ENCODE assay signal across 8 cellular contexts in genomic region chr1:14968251-14968812, GRCh38.
DNase-seq lines count a peak whose midpoint lies in the region; ATAC-seq and TF ChIP-seq lines count a peak whose summit lies in the region.

No MANE protein-coding gene starts in this region.

- H3K4me3 Mint-ChIP-seq in activated CD4-positive, alpha-beta T cell treated with anti-CD3 and anti-CD28 coated beads for 36 hours, result no peak overlapping the region

- H3K27ac Mint-ChIP-seq in activated CD4-positive, alpha-beta T cell treated with anti-CD3 and anti-CD28 coated beads for 36 hours, result no peak overlapping the region

- CTCF ChIA-PET in activated CD4-positive, alpha-beta T cell treated with anti-CD3 and anti-CD28 coated beads for 36 hours (lab: Charles Lee), result no interaction called here

- DNase-seq in EL (peak; percentile 94), amniotic epithelial cell (ENCODE audit: low read depth) (peak; percentile 71), head of caudate nucleus (peak; percentile 21 to 90 (median 66)), psoas muscle (peak; percentile 67 to 75), LoVo (ENCODE audit: low spot score) (no peak), GDM1 (lab: John Stamatoyannopoulos, UW) (no peak)
- DNase-seq in activated CD4-positive, alpha-beta T cell treated with anti-CD3 and anti-CD28 coated beads for 36 hours, result no peak
- DNase-seq in stimulated activated CD4-positive, alpha-beta T cell treated with anti-CD3 and anti-CD28 coated beads, Interleukin-12 subunit alpha, Interleukin-12 subunit beta, amount 100 ng/mL, for 4 hours, result no peak

- H3K4me3 ChIP-seq in psoas muscle, result no peak overlapping the region

- no peaks in the 10 kb centered on the region for H3K36me3 ChIP-seq in psoas muscle (ENCODE audit: insufficient read depth in 1 of 2, low read depth in 1 of 2)

- POLR2A ChIA-PET in activated CD4-positive, alpha-beta T cell treated with anti-CD3 and anti-CD28 coated beads for 36 hours (lab: Charles Lee), result no interaction called here

- peak in 3 of 4 donors; percentile 51 to 66 (median 66) for ATAC-seq in psoas muscle
- ATAC-seq in activated CD4-positive, alpha-beta T cell treated with anti-CD3 and anti-CD28 coated beads for 36 hours, result no peak

- intact Hi-C loops in head of caudate nucleus (cut with DNase I), result no loop called here
- intact Hi-C loops in psoas muscle (cut with DNase I), result no loop called here
- intact Hi-C loops in activated CD4-positive, alpha-beta T cell treated with anti-CD3 and anti-CD28 coated beads for 36 hours (cut with DNase I, micrococcal nuclease), result no loop called here

- 19 to 39% (median 30%) methylated on average over 14 of the region's 14 CpGs for WGBS in psoas muscle, 3 donors

- H3K9me3 ChIP-seq in psoas muscle, result no peaks in the 10 kb centered on the region

- no peak overlapping the region for H3K27ac ChIP-seq in psoas muscle

- H3K9me3 Mint-ChIP-seq in activated CD4-positive, alpha-beta T cell treated with anti-CD3 and anti-CD28 coated beads for 36 hours (ENCODE audit: low read depth), result peaks cover 2% of the 10 kb centered on the region

- H3K27me3 Mint-ChIP-seq in activated CD4-positive, alpha-beta T cell treated with anti-CD3 and anti-CD28 coated beads for 36 hours, result no peaks in the 10 kb centered on the region

- H3K4me1 ChIP-seq in psoas muscle, result no peaks in the 10 kb centered on the region

- peaks cover 0 to 15% (median 0%) of the 10 kb centered on the region in 3 donors for H3K27me3 ChIP-seq in psoas muscle (ENCODE audit: insufficient read depth in 3 of 3, low read length in 2 of 3)

- no peak for TF ChIP-seq CTCF in psoas muscle (IDR thresholded peaks at IDR 0.05)

- peaks cover 18% of the 10 kb centered on the region for H3K4me1 Mint-ChIP-seq in activated CD4-positive, alpha-beta T cell treated with anti-CD3 and anti-CD28 coated beads for 36 hours

- H3K36me3 Mint-ChIP-seq in activated CD4-positive, alpha-beta T cell treated with anti-CD3 and anti-CD28 coated beads for 36 hours (ENCODE audit: low read depth), result no peaks in the 10 kb centered on the region

Comparison
In these comparisons a context has a peak if more than half of its experiments do, and no peak if none do; other contexts are left out.
1. DNase-seq: peak in EL (single experiment), amniotic epithelial cell (single experiment), head of caudate nucleus (42 of 42) and psoas muscle (2 of 2); none in activated CD4-positive, alpha-beta T cell treated with anti-CD3 and anti-CD28 coated beads for 36 hours (single experiment), stimulated activated CD4-positive, alpha-beta T cell treated with anti-CD3 and anti-CD28 coated beads, Interleukin-12 subunit alpha, Interleukin-12 subunit beta, amount 100 ng/mL, for 4 hours (single experiment), LoVo (single experiment) and GDM1 (single experiment).